ENCODE assay signal across 34 cellular contexts in genomic region chr9:119215651-119216050, GRCh38.
"Had no signal": no experiment of that assay in that cellular context is flagged by ENCODE, and none has a peak within 500 bp of the region (broad histone marks: within the 10 kb centered on the region; RNA-seq: fewer than 3 reads in every experiment).

No MANE protein-coding gene starts in this region.

- H3K27ac ChIP-seq: ascending aorta, brain microvascular endothelial cell, colonic mucosa, heart left ventricle, WERI-Rb-1 had no signal

- ATAC-seq: activated CD4-positive, CD25-positive, alpha-beta regulatory T cell treated with anti-CD3 and anti-CD28 coated beads, Interleukin-2, amount 50 U/mL, for 24 hours; activated CD8-positive, alpha-beta memory T cell treated with anti-CD3 and anti-CD28 coated beads, Interleukin-2, amount 10 ng/mL, durations not matched to agents 7 days and 5 days; activated CD8-positive, alpha-beta T cell treated with anti-CD3 and anti-CD28 coated beads, Interleukin-2, amount 10 ng/mL, durations not matched to agents 7 days and 5 days; activated naive CD8-positive, alpha-beta T cell treated with anti-CD3 and anti-CD28 coated beads, Interleukin-2, amount 50 U/mL, for 24 hours; esophagus mucosa; heart left ventricle; T-helper 17 cell had no signal

- H3K36me3 Mint-ChIP-seq: activated CD8-positive, alpha-beta memory T cell treated with anti-CD3 and anti-CD28 coated beads, Interleukin-2, amount 10 ng/mL, durations not matched to agents 7 days and 5 days; activated naive CD4-positive, alpha-beta T cell treated with anti-CD3 and anti-CD28 coated beads, Interleukin-2, amount 50 U/mL, for 24 hours; activated naive CD8-positive, alpha-beta T cell treated with anti-CD3 and anti-CD28 coated beads for 36 hours had no signal

- H3K4me1 Mint-ChIP-seq: activated B cell treated with CpG ODN at 0.5 μM for 24 hours; activated CD8-positive, alpha-beta memory T cell treated with anti-CD3 and anti-CD28 coated beads, Interleukin-2, amount 10 ng/mL, durations not matched to agents 7 days and 5 days; activated naive CD4-positive, alpha-beta T cell treated with anti-CD3 and anti-CD28 coated beads, Interleukin-2, amount 50 U/mL, for 24 hours; activated naive CD8-positive, alpha-beta T cell treated with anti-CD3 and anti-CD28 coated beads for 36 hours; activated naive CD8-positive, alpha-beta T cell treated with anti-CD3 and anti-CD28 coated beads, Interleukin-2, amount 50 U/mL, for 24 hours; central memory CD8-positive, alpha-beta T cell; T-helper 17 cell had no signal

- DNase-seq: activated B cell treated with CpG ODN at 0.5 μM for 24 hours; activated CD4-positive, alpha-beta T cell treated with anti-CD3 and anti-CD28 coated beads for 48 hours; activated CD4-positive, alpha-beta T cell treated with anti-CD3 and anti-CD28 coated beads, Interleukin-2, amount 50 U/mL, for 1 hour; activated CD4-positive, alpha-beta T cell treated with anti-CD3 and anti-CD28 coated beads, Interleukin-2, amount 50 U/mL, for 48 hours; activated CD8-positive, alpha-beta memory T cell treated with anti-CD3 and anti-CD28 coated beads, Interleukin-2, amount 10 ng/mL, durations not matched to agents 7 days and 5 days; activated CD8-positive, alpha-beta memory T cell treated with anti-CD3 and anti-CD28 coated beads, Interleukin-2, amount 50 U/mL, for 4 hours; activated CD8-positive, alpha-beta T cell treated with anti-CD3 and anti-CD28 coated beads, Interleukin-2, amount 10 ng/mL, durations not matched to agents 7 days and 5 days; activated effector memory CD4-positive, alpha-beta T cell treated with anti-CD3 and anti-CD28 coated beads, Interleukin-2, amount 50 U/mL, for 16 hours; activated naive CD4-positive, alpha-beta T cell treated with anti-CD3 and anti-CD28 coated beads for 36 hours; activated naive CD8-positive, alpha-beta T cell treated with anti-CD3 and anti-CD28 coated beads for 36 hours; activated naive CD8-positive, alpha-beta T cell treated with anti-CD3 and anti-CD28 coated beads, Interleukin-2, amount 50 U/mL, for 24 hours; activated T-cell treated with anti-CD3 and anti-CD28 coated beads, Interleukin-2, amount 50 U/mL, for 1 hour; activated T-cell treated with anti-CD3 and anti-CD28 coated beads, Interleukin-2, amount 50 U/mL, for 48 hours; adrenal gland; amygdala; brain microvascular endothelial cell; colonic mucosa; effector memory CD4-positive, alpha-beta T cell; endodermal cell; foreskin fibroblast; glutamatergic neuron; heart left ventricle; T-helper 1 cell; T-helper 17 cell; T1000; WERI-Rb-1 had no signal

- H3K27ac Mint-ChIP-seq: activated B cell treated with CpG ODN at 0.5 μM for 24 hours; activated CD8-positive, alpha-beta memory T cell treated with anti-CD3 and anti-CD28 coated beads, Interleukin-2, amount 10 ng/mL, durations not matched to agents 7 days and 5 days; activated CD8-positive, alpha-beta T cell treated with anti-CD3 and anti-CD28 coated beads, Interleukin-2, amount 10 ng/mL, durations not matched to agents 7 days and 5 days; activated naive CD4-positive, alpha-beta T cell treated with anti-CD3 and anti-CD28 coated beads for 36 hours; activated naive CD4-positive, alpha-beta T cell treated with anti-CD3 and anti-CD28 coated beads, Interleukin-2, amount 50 U/mL, for 24 hours; activated naive CD8-positive, alpha-beta T cell treated with anti-CD3 and anti-CD28 coated beads for 36 hours; activated naive CD8-positive, alpha-beta T cell treated with anti-CD3 and anti-CD28 coated beads, Interleukin-2, amount 50 U/mL, for 24 hours; activated T-helper 1 cell treated with anti-CD3 and anti-CD28 coated beads, Interleukin-12 subunit alpha, Interleukin-12 subunit beta, Interleukin-2, Interleukin-4 antibody, amounts not matched to agents 30 ng/mL and 10 ng/mL and 1 ng/mL, durations not matched to agents 14 hours and 24 hours and 36 hours; activated T-helper 2 cell treated with anti-CD3 and anti-CD28 coated beads, Interferon-gamma antibody, Interleukin-2, Interleukin-4, amounts not matched to agents 10 μg/mL and 5 μg/mL and 100 μg/mL, durations not matched to agents 14 hours and 24 hours and 36 hours; endodermal cell; T-helper 17 cell; T-helper 2 cell treated with Interferon-gamma antibody and Interleukin-4, amounts not matched to agents 5 μg/mL and 100 μg/mL, for 36 hours had no signal

- H3K4me3 Mint-ChIP-seq: activated B cell treated with CpG ODN at 0.5 μM for 24 hours; activated CD8-positive, alpha-beta memory T cell treated with anti-CD3 and anti-CD28 coated beads, Interleukin-2, amount 10 ng/mL, durations not matched to agents 7 days and 5 days; activated CD8-positive, alpha-beta T cell treated with anti-CD3 and anti-CD28 coated beads, Interleukin-2, amount 10 ng/mL, durations not matched to agents 7 days and 5 days; activated naive CD4-positive, alpha-beta T cell treated with anti-CD3 and anti-CD28 coated beads for 36 hours; activated naive CD4-positive, alpha-beta T cell treated with anti-CD3 and anti-CD28 coated beads, Interleukin-2, amount 50 U/mL, for 24 hours; activated naive CD8-positive, alpha-beta T cell treated with anti-CD3 and anti-CD28 coated beads for 36 hours; activated naive CD8-positive, alpha-beta T cell treated with anti-CD3 and anti-CD28 coated beads, Interleukin-2, amount 50 U/mL, for 24 hours; activated T-helper 1 cell treated with anti-CD3 and anti-CD28 coated beads, Interleukin-12 subunit alpha, Interleukin-12 subunit beta, Interleukin-2, Interleukin-4 antibody, amounts not matched to agents 30 ng/mL and 10 ng/mL and 1 ng/mL, durations not matched to agents 14 hours and 24 hours and 36 hours; central memory CD8-positive, alpha-beta T cell; endodermal cell; T-helper 17 cell; T-helper 2 cell treated with Interferon-gamma antibody and Interleukin-4, amounts not matched to agents 5 μg/mL and 100 μg/mL, for 36 hours had no signal

- H3K27me3 Mint-ChIP-seq: activated B cell treated with CpG ODN at 0.5 μM for 24 hours; activated CD8-positive, alpha-beta memory T cell treated with anti-CD3 and anti-CD28 coated beads, Interleukin-2, amount 10 ng/mL, durations not matched to agents 7 days and 5 days; activated naive CD4-positive, alpha-beta T cell treated with anti-CD3 and anti-CD28 coated beads, Interleukin-2, amount 50 U/mL, for 24 hours; activated naive CD8-positive, alpha-beta T cell treated with anti-CD3 and anti-CD28 coated beads for 36 hours; activated naive CD8-positive, alpha-beta T cell treated with anti-CD3 and anti-CD28 coated beads, Interleukin-2, amount 50 U/mL, for 24 hours; central memory CD8-positive, alpha-beta T cell; T-helper 17 cell had no signal

- H3K9me3 Mint-ChIP-seq: activated naive CD4-positive, alpha-beta T cell treated with anti-CD3 and anti-CD28 coated beads, Interleukin-2, amount 50 U/mL, for 24 hours; activated T-helper 2 cell treated with anti-CD3 and anti-CD28 coated beads, Interferon-gamma antibody, Interleukin-2, Interleukin-4, amounts not matched to agents 10 μg/mL and 5 μg/mL and 100 μg/mL, durations not matched to agents 14 hours and 24 hours and 36 hours; endodermal cell had no signal
